14 cellular contexts compared by ENCODE assay signal in the genomic region with DNA sequence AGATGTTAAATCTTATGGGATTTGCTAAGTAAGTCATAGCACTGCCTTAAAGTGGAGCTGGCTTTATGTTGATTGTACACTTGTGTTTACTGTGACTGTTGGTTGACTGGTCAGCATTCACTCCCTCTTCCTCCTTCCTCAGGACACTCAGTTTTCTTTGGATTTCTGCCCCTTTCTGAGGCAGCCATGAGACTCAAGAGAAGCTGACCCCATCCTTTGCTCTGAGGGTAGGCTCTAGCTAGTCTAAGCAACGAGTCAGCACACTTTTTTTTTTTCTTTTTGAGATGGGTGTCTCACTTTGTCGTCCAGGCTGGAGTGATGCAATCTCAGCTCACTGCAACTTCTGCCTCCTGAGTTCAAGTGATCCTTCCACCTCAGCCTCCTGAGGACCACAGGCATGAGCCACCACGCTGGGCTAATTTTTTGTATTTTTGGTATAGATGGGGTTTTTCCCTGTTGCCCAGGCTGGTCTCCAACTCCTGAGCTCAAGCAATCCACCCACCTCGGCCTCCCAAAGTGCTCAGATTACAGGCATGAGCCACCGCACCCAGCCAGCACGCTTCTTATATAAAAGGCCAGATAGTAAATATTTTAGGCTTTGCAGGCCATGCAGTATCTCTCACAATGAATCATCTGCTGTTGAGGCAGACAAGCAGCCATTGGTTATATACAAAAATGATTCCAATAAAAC.
A peak's percentile ranks its signal among the peaks of the same experiment; 100 is the strongest.
DNase-seq lines count a peak whose midpoint lies in the region; ATAC-seq, FAIRE-seq and TF ChIP-seq lines count a peak whose summit lies in the region.
"Had no signal": no experiment of that assay in that cellular context is flagged by ENCODE, and none has a peak within 500 bp of the region (broad histone marks: within the 10 kb centered on the region; RNA-seq: fewer than 3 reads in every experiment).

No MANE protein-coding gene starts in this region.

- no peak for TF ChIP-seq CTCF in A549 (IDR thresholded peaks at IDR 0.05)
- no peak for TF ChIP-seq CTCF in WI38 (IDR thresholded peaks at IDR 0.05; ENCODE audit: low read depth, low read length)
- TF ChIP-seq CTCF in foreskin fibroblast (IDR thresholded peaks at IDR 0.05; ENCODE audit: low read depth, low read length): no peak
- no peak for TF ChIP-seq CTCF in CD4-positive, alpha-beta T cell (IDR thresholded peaks at IDR 0.05)

- POLR2A ChIA-PET in A549 (lab: Yijun Ruan, JAX): interaction anchor here (1.2 kb wide), 1 partner anchor 15 kb away, joined by 3 read pairs; no protein-coding TSS in a partner anchor
- POLR2A ChIA-PET in CD4-positive, alpha-beta T cell (lab: Charles Lee): no interaction called here

- peak overlapping the region; percentile 26 to 73; a peak in 5 of 6 replicates for H3K27ac ChIP-seq in A549
- no peak overlapping the region for H3K27ac ChIP-seq in CD4-positive, alpha-beta T cell (ENCODE audit: low read depth, low read length)
- H3K27ac ChIP-seq: SK-N-MC had no signal

- H3K9me3 ChIP-seq in A549: no peaks in the 10 kb centered on the region
- H3K9me3 ChIP-seq in CD4-positive, alpha-beta T cell (ENCODE audit: control insufficient read depth, low read length): no peaks in the 10 kb centered on the region

- WGBS in A549 (ENCODE audit: missing lambda C conversion rate): 51% methylated on average over 6 of the region's 6 CpGs

- FAIRE-seq in A549 (lab: Jason Lieb, UNC): no peak

- H3K4me1 Mint-ChIP-seq in activated T-helper 17 cell treated with anti-CD3 and anti-CD28 coated beads, Interleukin-2, amount 50 U/mL, for 72 hours: no peaks in the 10 kb centered on the region
- no peaks in the 10 kb centered on the region for H3K4me1 Mint-ChIP-seq in CD4-positive, alpha-beta T cell (ENCODE audit: low read depth)
- H3K4me1 Mint-ChIP-seq: B cell had no signal

- CTCF ChIA-PET in A549 (lab: Yijun Ruan, JAX): interaction anchor here (0.6 to 2.1 kb wide), 2 partner anchors 8 to 409 kb away, joined by 3 to 8 read pairs; no protein-coding TSS in a partner anchor
- CTCF ChIA-PET in CD4-positive, alpha-beta T cell (lab: Charles Lee): interaction anchor here (0.9 kb wide), 1 partner anchor 26 kb away, joined by 3 read pairs; no protein-coding TSS in a partner anchor

- no peak for ATAC-seq in A549
- ATAC-seq in activated T-helper 17 cell treated with anti-CD3 and anti-CD28 coated beads, Interleukin-2, amount 50 U/mL, for 72 hours (replicated peaks): no peak
- no peak for ATAC-seq in CD4-positive, alpha-beta T cell (ENCODE audit: poor library complexity)
- ATAC-seq: activated CD4-positive, alpha-beta T cell treated with anti-CD3 and anti-CD28 coated beads for 36 hours; left ventricle myocardium superior had no signal

- H3K36me3 Mint-ChIP-seq in activated T-helper 17 cell treated with anti-CD3 and anti-CD28 coated beads, Interleukin-2, amount 50 U/mL, for 72 hours (ENCODE audit: low read depth): no peaks in the 10 kb centered on the region
- H3K36me3 Mint-ChIP-seq in CD4-positive, alpha-beta T cell (ENCODE audit: low read depth): no peaks in the 10 kb centered on the region

- H3K27me3 Mint-ChIP-seq in activated T-helper 17 cell treated with anti-CD3 and anti-CD28 coated beads, Interleukin-2, amount 50 U/mL, for 72 hours: no peaks in the 10 kb centered on the region
- H3K27me3 Mint-ChIP-seq in CD4-positive, alpha-beta T cell: no peaks in the 10 kb centered on the region
- H3K27me3 Mint-ChIP-seq: activated CD4-positive, alpha-beta T cell treated with anti-CD3 and anti-CD28 coated beads for 36 hours had no signal

- intact Hi-C loops in CD4-positive, alpha-beta T cell (cut with DNase I, micrococcal nuclease): no loop called here

- no peak for DNase-seq in A549 (ENCODE audit: low read depth in 1 of 2, low spot score in 1 of 2)
- peak; percentile 88 for DNase-seq in HCEC 1CT
- DNase-seq in foreskin fibroblast: peak; percentile 88 to 89
- no peak for DNase-seq in stimulated activated CD4-positive, alpha-beta T cell treated with anti-CD3 and anti-CD28 coated beads, Interleukin-15, amount 100 ng/mL, for 24 hours
- no peak for DNase-seq in DMS153 treated with DMSO at 0.1 percent for 48 hours (lab: John Stamatoyannopoulos, UW; ENCODE audit: unreplicated experiment)
- no peak for DNase-seq in CD4-positive, alpha-beta T cell
- DNase-seq: activated CD4-positive, alpha-beta T cell treated with anti-CD3 and anti-CD28 coated beads for 36 hours; left ventricle myocardium superior; NCI-H1105 treated with DMSO at 0.1 percent for 48 hours; NCI-H748 treated with DMSO at 0.1 percent for 48 hours had no signal

- no peak for TF ChIP-seq RAD21 in A549 (conservative IDR thresholded peaks at IDR 0.05 in 1 of 2, IDR thresholded peaks at IDR 0.05 in 1 of 2)

- no peak for TF ChIP-seq POLR2A in A549 (IDR thresholded peaks at IDR 0.05; ENCODE audit: low read length)

- H3K4me3 ChIP-seq in A549 (no peak overlapping the region), WI38 (ENCODE audit: low read depth, low read length) (peak overlapping the region; percentile 21; the same call in 1 of the 2 replicates), foreskin fibroblast (ENCODE audit: low read depth in 1 of 2, low read length in 2 of 2) (no peak overlapping the region)
- H3K4me3 ChIP-seq: SK-N-MC had no signal

- H3K4me2 ChIP-seq in A549: 0 out of 3 replicates have a peak overlapping the region, but pooled peaks have one; percentile 4

- H3K27ac Mint-ChIP-seq in activated T-helper 17 cell treated with anti-CD3 and anti-CD28 coated beads, Interleukin-2, amount 50 U/mL, for 72 hours: no peak overlapping the region
- no peak overlapping the region for H3K27ac Mint-ChIP-seq in CD4-positive, alpha-beta T cell
- H3K27ac Mint-ChIP-seq: activated CD4-positive, alpha-beta T cell treated with anti-CD3 and anti-CD28 coated beads for 36 hours; B cell had no signal

- no peak overlapping the region for H3K4me3 Mint-ChIP-seq in activated T-helper 17 cell treated with anti-CD3 and anti-CD28 coated beads, Interleukin-2, amount 50 U/mL, for 72 hours
- H3K4me3 Mint-ChIP-seq in CD4-positive, alpha-beta T cell: no peak overlapping the region
- H3K4me3 Mint-ChIP-seq: activated CD4-positive, alpha-beta T cell treated with anti-CD3 and anti-CD28 coated beads for 36 hours; B cell had no signal

- peaks cover 31% of the 10 kb centered on the region for H3K4me1 ChIP-seq in A549

- no peak for TF ChIP-seq EP300 in A549 (IDR thresholded peaks at IDR 0.05)

- no peaks in the 10 kb centered on the region for H3K9me3 Mint-ChIP-seq in activated T-helper 17 cell treated with anti-CD3 and anti-CD28 coated beads, Interleukin-2, amount 50 U/mL, for 72 hours
- H3K9me3 Mint-ChIP-seq in CD4-positive, alpha-beta T cell: no peaks in the 10 kb centered on the region

- no peaks in the 10 kb centered on the region for H3K27me3 ChIP-seq in CD4-positive, alpha-beta T cell (ENCODE audit: control insufficient read depth, insufficient read depth, low read length)

TF ChIP-seq in A549, 52 proteins besides CTCF, POLR2A, EP300 and RAD21:
- TF ChIP-seq, protein P1, sequence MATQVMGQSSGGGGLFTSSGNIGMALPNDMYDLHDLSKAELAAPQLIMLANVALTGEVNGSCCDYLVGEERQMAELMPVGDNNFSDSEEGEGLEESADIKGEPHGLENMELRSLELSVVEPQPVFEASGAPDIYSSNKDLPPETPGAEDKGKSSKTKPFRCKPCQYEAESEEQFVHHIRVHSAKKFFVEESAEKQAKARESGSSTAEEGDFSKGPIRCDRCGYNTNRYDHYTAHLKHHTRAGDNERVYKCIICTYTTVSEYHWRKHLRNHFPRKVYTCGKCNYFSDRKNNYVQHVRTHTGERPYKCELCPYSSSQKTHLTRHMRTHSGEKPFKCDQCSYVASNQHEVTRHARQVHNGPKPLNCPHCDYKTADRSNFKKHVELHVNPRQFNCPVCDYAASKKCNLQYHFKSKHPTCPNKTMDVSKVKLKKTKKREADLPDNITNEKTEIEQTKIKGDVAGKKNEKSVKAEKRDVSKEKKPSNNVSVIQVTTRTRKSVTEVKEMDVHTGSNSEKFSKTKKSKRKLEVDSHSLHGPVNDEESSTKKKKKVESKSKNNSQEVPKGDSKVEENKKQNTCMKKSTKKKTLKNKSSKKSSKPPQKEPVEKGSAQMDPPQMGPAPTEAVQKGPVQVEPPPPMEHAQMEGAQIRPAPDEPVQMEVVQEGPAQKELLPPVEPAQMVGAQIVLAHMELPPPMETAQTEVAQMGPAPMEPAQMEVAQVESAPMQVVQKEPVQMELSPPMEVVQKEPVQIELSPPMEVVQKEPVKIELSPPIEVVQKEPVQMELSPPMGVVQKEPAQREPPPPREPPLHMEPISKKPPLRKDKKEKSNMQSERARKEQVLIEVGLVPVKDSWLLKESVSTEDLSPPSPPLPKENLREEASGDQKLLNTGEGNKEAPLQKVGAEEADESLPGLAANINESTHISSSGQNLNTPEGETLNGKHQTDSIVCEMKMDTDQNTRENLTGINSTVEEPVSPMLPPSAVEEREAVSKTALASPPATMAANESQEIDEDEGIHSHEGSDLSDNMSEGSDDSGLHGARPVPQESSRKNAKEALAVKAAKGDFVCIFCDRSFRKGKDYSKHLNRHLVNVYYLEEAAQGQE (IDR thresholded peaks at IDR 0.05): no peak
- TF ChIP-seq HEYL (CRISPR knock-in tag; IDR thresholded peaks at IDR 0.05): no peak
- TF ChIP-seq NPAS2 (CRISPR knock-in tag; IDR thresholded peaks at IDR 0.05; ENCODE audit: borderline replicate concordance): no peak
- no peak for TF ChIP-seq HOXB13 (CRISPR knock-in tag; IDR thresholded peaks at IDR 0.05; ENCODE audit: low read depth)
- TF ChIP-seq CBX2 (IDR thresholded peaks at IDR 0.05; ENCODE audit: borderline replicate concordance, low read depth): no peak
- no peak for TF ChIP-seq BCL3 (IDR thresholded peaks at IDR 0.05)
- TF ChIP-seq CEBPB (IDR thresholded peaks at IDR 0.05): peak in 1 of 2 experiments; percentile 56; a peak in 1 of 4 replicates
TF ChIP-seq in A549: peak in this region for 1.

Comparison
In these comparisons a context has a peak if more than half of its experiments do, and no peak if none do; other contexts are left out.
1. DNase-seq: peak in HCEC 1CT (single experiment) and foreskin fibroblast (2 of 2); none in A549 (0 of 2), stimulated activated CD4-positive, alpha-beta T cell treated with anti-CD3 and anti-CD28 coated beads, Interleukin-15, amount 100 ng/mL, for 24 hours (single experiment), DMS153 treated with DMSO at 0.1 percent for 48 hours (single experiment) and CD4-positive, alpha-beta T cell (0 of 10).